Comparison of ENCODE assay signal across 8 cellular contexts in genomic region chr2:48440103-48440390, GRCh38. TPM values are rescaled to one million over a fixed set of nuclear protein-coding genes. Genes with fewer than 3 reads are reported as not detected.
DNase-seq lines count a peak whose midpoint lies in the region; ATAC-seq and TF ChIP-seq lines count a peak whose summit lies in the region.

No MANE protein-coding gene starts in this region.

- H3K27ac ChIP-seq in DND-41 (ENCODE audit: low read length): peak overlapping the region; percentile 61
- H3K27ac ChIP-seq in ectodermal cell (ENCODE audit: insufficient read depth, low read depth, low read length, poor library complexity, severe bottlenecking): peak overlapping the region; percentile 92
- peak overlapping the region; percentile 94 for H3K27ac ChIP-seq in neutrophil

- peak overlapping the region; percentile 94 for H2AFZ ChIP-seq in DND-41 (ENCODE audit: low read depth, low read length)

- H3K9ac ChIP-seq in DND-41 (ENCODE audit: low read depth, low read length): peak overlapping the region; percentile 82

- H3K27me3 ChIP-seq in DND-41 (ENCODE audit: insufficient read depth, low read length, poor library complexity) (no peaks in the 10 kb centered on the region), ectodermal cell (ENCODE audit: control insufficient read depth, insufficient read depth, low read length, poor library complexity, severe bottlenecking) (no peaks in the 10 kb centered on the region), neutrophil (no peaks in the 10 kb centered on the region)

- H3K9me3 ChIP-seq in DND-41 (ENCODE audit: insufficient read depth, low read length, severe bottlenecking) (no peaks in the 10 kb centered on the region), ectodermal cell (ENCODE audit: control insufficient read depth, low read length) (no peaks in the 10 kb centered on the region), neutrophil (no peaks in the 10 kb centered on the region)

- ATAC-seq in DND-41 (ENCODE audit: insufficient read depth, low read depth) (no peak; the same call in 2 of the 3 replicates), GM18520 (IDR thresholded peaks at IDR 0.05; ENCODE audit: unreplicated experiment) (no peak)

- H3K4me2 ChIP-seq in DND-41 (ENCODE audit: insufficient read depth, low read length): peak overlapping the region; percentile 81

- H4K20me1 ChIP-seq in DND-41 (ENCODE audit: insufficient read depth, low read length): no peaks in the 10 kb centered on the region

- DNase-seq in DND-41 (no peak), HuH-7.5 (ENCODE audit: low spot score) (peak; percentile 13), A172 (ENCODE audit: low spot score) (no peak), GM10266 (ENCODE audit: extremely low spot score) (no peak), NCI-H2107 treated with DMSO at 0.1 percent for 48 hours (lab: John Stamatoyannopoulos, UW; ENCODE audit: unreplicated experiment) (no peak)

- H3K4me1 ChIP-seq in DND-41 (ENCODE audit: insufficient read depth, low read length) (peaks cover 30% of the 10 kb centered on the region), ectodermal cell (ENCODE audit: control insufficient read depth, insufficient read depth, low read length) (peaks cover 4% of the 10 kb centered on the region), neutrophil (ENCODE audit: control insufficient read depth in 1 of 2, insufficient read depth in 1 of 2, low read depth in 1 of 2, low read length in 1 of 2) (peaks cover 32% of the 10 kb centered on the region in 2 experiments)

- TF ChIP-seq CTCF in DND-41 (IDR thresholded peaks at IDR 0.05; ENCODE audit: borderline replicate concordance, extremely low read depth, low read length, poor library complexity, severe bottlenecking) (no peak), neutrophil (IDR thresholded peaks at IDR 0.05) (no peak), GM10266 (IDR thresholded peaks at IDR 0.05; ENCODE audit: control insufficient read depth, insufficient read depth, low read depth, missing control alignments) (no peak)

- H3K4me3 ChIP-seq in DND-41 (ENCODE audit: low read depth in 1 of 2, low read length in 2 of 2): peak overlapping the region; percentile 62 to 82
- H3K4me3 ChIP-seq in ectodermal cell (ENCODE audit: insufficient read depth, low read depth, low read length): peak overlapping the region; percentile 85
- peak overlapping the region; percentile 97 to 99 for H3K4me3 ChIP-seq in neutrophil (ENCODE audit: low read depth in 1 of 2, low read length in 1 of 2)

- H3K79me2 ChIP-seq in DND-41 (ENCODE audit: insufficient read depth, low read length): peaks cover 33% of the 10 kb centered on the region

- H3K36me3 ChIP-seq in DND-41 (ENCODE audit: insufficient read depth, low read length): no peaks in the 10 kb centered on the region
- H3K36me3 ChIP-seq in ectodermal cell (ENCODE audit: control insufficient read depth, insufficient read depth, low read length): no peaks in the 10 kb centered on the region
- H3K36me3 ChIP-seq in neutrophil: no peaks in the 10 kb centered on the region

- 7 to 9% methylated on average over 6 of the region's 6 CpGs for WGBS in ectodermal cell, 2 experiments

RNA-seq across cellular contexts. Expression of gene PPP1R21, which starts 0.5 kb away (rescaled TPM):
- polyA plus RNA-seq in ectodermal cell (2013, experiment 1 of 4): 16.8 TPM
- polyA plus RNA-seq in ectodermal cell (2013, experiment 2 of 4): 17.1 TPM
- polyA plus RNA-seq in ectodermal cell (2013, experiment 3 of 4): 12.5 TPM
- polyA plus RNA-seq in ectodermal cell (2013, experiment 4 of 4): 17.0 TPM
- 10.9 and 18.3 TPM in 2 replicates for total RNA-seq in A172 (2014; rRNA removed; shearing (Covaris generic))
